1 cellular context compared by ENCODE assay signal in the genomic region with DNA sequence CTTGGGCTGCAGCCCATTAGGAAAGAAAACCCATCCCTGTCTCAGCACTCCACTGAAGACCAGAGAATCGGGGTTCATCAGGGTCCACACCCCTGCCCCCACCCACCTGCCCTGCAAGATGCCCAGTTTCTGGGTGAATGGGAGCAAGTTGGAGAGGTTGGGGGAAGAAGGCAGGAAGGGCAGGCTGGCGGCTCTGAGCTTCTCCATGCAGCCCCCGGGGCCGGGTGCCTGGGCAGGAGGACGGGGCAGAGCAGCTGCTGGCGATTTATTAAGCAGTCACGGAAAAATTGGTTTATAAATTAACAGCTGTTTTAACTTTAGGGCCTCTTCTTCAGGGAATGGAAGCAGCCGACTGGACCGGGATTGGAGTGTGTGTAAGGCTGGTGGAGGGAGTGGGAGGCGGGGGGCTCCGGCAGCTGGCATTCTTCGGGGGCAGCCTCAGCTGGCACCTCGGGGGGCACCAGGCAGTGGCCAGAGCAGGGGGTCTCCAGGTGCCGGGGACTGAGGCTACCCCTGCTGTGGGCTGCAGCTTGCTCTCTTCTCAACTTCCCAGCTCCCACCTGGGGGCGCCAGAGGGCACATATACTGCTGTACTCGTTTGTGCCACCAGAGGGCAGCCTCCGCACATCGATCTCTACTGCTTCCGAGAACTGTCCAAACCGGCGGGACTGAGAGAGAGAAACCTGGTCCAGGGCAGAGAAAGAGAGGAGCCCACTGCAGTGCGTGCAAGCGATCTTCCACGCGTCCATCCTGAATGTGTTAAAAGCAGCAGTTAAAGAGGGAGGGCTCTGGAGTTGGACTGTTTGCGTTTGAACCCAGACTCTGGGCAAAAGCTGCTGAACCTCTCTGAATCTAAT.
TF ChIP-seq lines count a peak whose summit lies in the region.

No MANE protein-coding gene starts in this region.

TF ChIP-seq in HepG2, 621 proteins besides CTCF, POLR2A, EP300 and RAD21 (continued from another document and continues in another):
- TF ChIP-seq HMGXB3 (CRISPR knock-in tag; IDR thresholded peaks at IDR 0.05; ENCODE audit: borderline replicate concordance) = peak; percentile 55; the same call in 1 of the 2 replicates
- TF ChIP-seq ZNF660 (CRISPR knock-in tag; IDR thresholded peaks at IDR 0.05; ENCODE audit: borderline replicate concordance, low read depth) = no peak
- no peak for TF ChIP-seq PRDM15 (CRISPR knock-in tag; IDR thresholded peaks at IDR 0.05)
- TF ChIP-seq RFXAP (CRISPR knock-in tag; IDR thresholded peaks at IDR 0.05; ENCODE audit: borderline replicate concordance) = peak; percentile 87; the same call in 1 of the 2 replicates
- no peak for TF ChIP-seq NR1H2 (CRISPR knock-in tag; IDR thresholded peaks at IDR 0.05; ENCODE audit: borderline replicate concordance, low read depth)
- 0 out of 2 replicates have a peak, but pooled peaks have one; percentile 49 for TF ChIP-seq TFDP1 (CRISPR knock-in tag; IDR thresholded peaks at IDR 0.05; ENCODE audit: borderline replicate concordance)
- TF ChIP-seq YY1 (IDR thresholded peaks at IDR 0.05; ENCODE audit: insufficient read depth, insufficient replicate concordance, low read depth, low read length) = peak; percentile 77
- TF ChIP-seq ZNF496 (CRISPR knock-in tag; IDR thresholded peaks at IDR 0.05; ENCODE audit: insufficient replicate concordance) = no peak
- TF ChIP-seq MIER2 (CRISPR knock-in tag; IDR thresholded peaks at IDR 0.05) = peak; percentile 89
- TF ChIP-seq ZNF121 (CRISPR knock-in tag; IDR thresholded peaks at IDR 0.05) = peak; percentile 68; the same call in 1 of the 2 replicates
- TF ChIP-seq, protein P1, sequence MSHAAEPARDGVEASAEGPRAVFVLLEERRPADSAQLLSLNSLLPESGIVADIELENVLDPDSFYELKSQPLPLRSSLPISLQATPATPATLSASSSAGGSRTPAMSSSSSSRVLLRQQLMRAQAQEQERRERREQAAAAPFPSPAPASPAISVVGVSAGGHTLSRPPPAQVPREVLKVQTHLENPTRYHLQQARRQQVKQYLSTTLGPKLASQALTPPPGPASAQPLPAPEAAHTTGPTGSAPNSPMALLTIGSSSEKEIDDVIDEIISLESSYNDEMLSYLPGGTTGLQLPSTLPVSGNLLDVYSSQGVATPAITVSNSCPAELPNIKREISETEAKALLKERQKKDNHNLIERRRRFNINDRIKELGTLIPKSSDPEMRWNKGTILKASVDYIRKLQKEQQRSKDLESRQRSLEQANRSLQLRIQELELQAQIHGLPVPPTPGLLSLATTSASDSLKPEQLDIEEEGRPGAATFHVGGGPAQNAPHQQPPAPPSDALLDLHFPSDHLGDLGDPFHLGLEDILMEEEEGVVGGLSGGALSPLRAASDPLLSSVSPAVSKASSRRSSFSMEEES (CRISPR knock-in tag; IDR thresholded peaks at IDR 0.05) = no peak
- TF ChIP-seq, protein P2, sequence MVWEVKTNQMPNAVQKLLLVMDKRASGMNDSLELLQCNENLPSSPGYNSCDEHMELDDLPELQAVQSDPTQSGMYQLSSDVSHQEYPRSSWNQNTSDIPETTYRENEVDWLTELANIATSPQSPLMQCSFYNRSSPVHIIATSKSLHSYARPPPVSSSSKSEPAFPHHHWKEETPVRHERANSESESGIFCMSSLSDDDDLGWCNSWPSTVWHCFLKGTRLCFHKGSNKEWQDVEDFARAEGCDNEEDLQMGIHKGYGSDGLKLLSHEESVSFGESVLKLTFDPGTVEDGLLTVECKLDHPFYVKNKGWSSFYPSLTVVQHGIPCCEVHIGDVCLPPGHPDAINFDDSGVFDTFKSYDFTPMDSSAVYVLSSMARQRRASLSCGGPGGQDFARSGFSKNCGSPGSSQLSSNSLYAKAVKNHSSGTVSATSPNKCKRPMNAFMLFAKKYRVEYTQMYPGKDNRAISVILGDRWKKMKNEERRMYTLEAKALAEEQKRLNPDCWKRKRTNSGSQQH (CRISPR knock-in tag; IDR thresholded peaks at IDR 0.05; ENCODE audit: low read depth) = peak; percentile 66; the same call in 1 of the 2 replicates
- peak; percentile 78; the same call in 1 of the 2 replicates for TF ChIP-seq BORCS8-MEF2B (CRISPR knock-in tag; IDR thresholded peaks at IDR 0.05)
- TF ChIP-seq PRPF4 (IDR thresholded peaks at IDR 0.05; ENCODE audit: low read depth, low read length, poor library complexity, severe bottlenecking) = no peak
- peak; percentile 70 for TF ChIP-seq ZNF350 (CRISPR knock-in tag; IDR thresholded peaks at IDR 0.05; ENCODE audit: borderline replicate concordance, low read depth)
- TF ChIP-seq, protein P3, sequence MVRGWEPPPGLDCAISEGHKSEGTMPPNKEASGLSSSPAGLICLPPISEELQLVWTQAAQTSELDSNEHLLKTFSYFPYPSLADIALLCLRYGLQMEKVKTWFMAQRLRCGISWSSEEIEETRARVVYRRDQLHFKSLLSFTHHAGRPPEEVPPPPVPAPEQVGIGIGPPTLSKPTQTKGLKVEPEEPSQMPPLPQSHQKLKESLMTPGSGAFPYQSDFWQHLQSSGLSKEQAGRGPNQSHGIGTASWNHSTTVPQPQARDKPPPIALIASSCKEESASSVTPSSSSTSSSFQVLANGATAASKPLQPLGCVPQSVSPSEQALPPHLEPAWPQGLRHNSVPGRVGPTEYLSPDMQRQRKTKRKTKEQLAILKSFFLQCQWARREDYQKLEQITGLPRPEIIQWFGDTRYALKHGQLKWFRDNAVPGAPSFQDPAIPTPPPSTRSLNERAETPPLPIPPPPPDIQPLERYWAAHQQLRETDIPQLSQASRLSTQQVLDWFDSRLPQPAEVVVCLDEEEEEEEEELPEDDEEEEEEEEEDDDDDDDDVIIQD (CRISPR knock-in tag; IDR thresholded peaks at IDR 0.05; ENCODE audit: low read depth) = peak; percentile 69
- TF ChIP-seq NFAT5 (CRISPR knock-in tag; IDR thresholded peaks at IDR 0.05) = no peak
- peak; percentile 64 for TF ChIP-seq ATF3 (CRISPR knock-in tag; IDR thresholded peaks at IDR 0.05)
- peak; percentile 95 for TF ChIP-seq ZNF124 (CRISPR knock-in tag; IDR thresholded peaks at IDR 0.05)
- TF ChIP-seq SP5 (CRISPR knock-in tag; IDR thresholded peaks at IDR 0.05; ENCODE audit: borderline replicate concordance, low read depth) = 0 out of 2 replicates have a peak, but pooled peaks have one; percentile 31
- peak; percentile 33; the same call in 1 of the 2 replicates for TF ChIP-seq ZSCAN21 (CRISPR knock-in tag; IDR thresholded peaks at IDR 0.05; ENCODE audit: borderline replicate concordance)
- TF ChIP-seq, protein P4, sequence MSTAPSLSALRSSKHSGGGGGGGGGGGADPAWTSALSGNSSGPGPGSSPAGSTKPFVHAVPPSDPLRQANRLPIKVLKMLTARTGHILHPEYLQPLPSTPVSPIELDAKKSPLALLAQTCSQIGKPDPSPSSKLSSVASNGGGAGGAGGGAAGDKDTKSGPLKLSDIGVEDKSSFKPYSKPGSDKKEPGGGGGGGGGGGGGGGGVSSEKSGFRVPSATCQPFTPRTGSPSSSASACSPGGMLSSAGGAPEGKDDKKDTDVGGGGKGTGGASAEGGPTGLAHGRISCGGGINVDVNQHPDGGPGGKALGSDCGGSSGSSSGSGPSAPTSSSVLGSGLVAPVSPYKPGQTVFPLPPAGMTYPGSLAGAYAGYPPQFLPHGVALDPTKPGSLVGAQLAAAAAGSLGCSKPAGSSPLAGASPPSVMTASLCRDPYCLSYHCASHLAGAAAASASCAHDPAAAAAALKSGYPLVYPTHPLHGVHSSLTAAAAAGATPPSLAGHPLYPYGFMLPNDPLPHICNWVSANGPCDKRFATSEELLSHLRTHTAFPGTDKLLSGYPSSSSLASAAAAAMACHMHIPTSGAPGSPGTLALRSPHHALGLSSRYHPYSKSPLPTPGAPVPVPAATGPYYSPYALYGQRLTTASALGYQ (CRISPR knock-in tag; IDR thresholded peaks at IDR 0.05) = peak; percentile 54; the same call in 1 of the 2 replicates
- peak; percentile 39; the same call in 1 of the 2 replicates for TF ChIP-seq SIX1 (CRISPR knock-in tag; IDR thresholded peaks at IDR 0.05; ENCODE audit: borderline replicate concordance)
- peak; percentile 98 for TF ChIP-seq SMC3 (IDR thresholded peaks at IDR 0.05; ENCODE audit: low read length)
